In genomic region chr2:172560721-172561120, GRCh38 we compare ENCODE assay signal across 19 cellular contexts. TPM values are rescaled to one million over a fixed set of nuclear protein-coding genes. Genes with fewer than 3 reads are reported as not detected.
DNase-seq lines count a peak whose midpoint lies in the region; ATAC-seq, FAIRE-seq and TF ChIP-seq lines count a peak whose summit lies in the region.
"Had no signal": no experiment of that assay in that cellular context is flagged by ENCODE, and none has a peak within 500 bp of the region (broad histone marks: within the 10 kb centered on the region; RNA-seq: fewer than 3 reads in every experiment).

No MANE protein-coding gene starts in this region.

- H2AK5ac ChIP-seq in trophoblast cell (ENCODE audit: low read length), result no peak overlapping the region

- H3K79me1 ChIP-seq in trophoblast cell (ENCODE audit: low read length), result peaks cover 3% of the 10 kb centered on the region

- DNase-seq in DMS 273 (lab: John Stamatoyannopoulos, UW; ENCODE audit: unreplicated experiment) (peak; percentile 8), DMS 273 treated with DMSO at 0.1 percent for 48 hours (lab: John Stamatoyannopoulos, UW) (no peak), bronchial epithelial cell (ENCODE audit: low read depth) (peak; percentile 41), trophoblast cell (peak; percentile 55 to 77), cerebellar nuclear complex (lab: John Stamatoyannopoulos, UW) (no peak), NCI-H1436 treated with DMSO at 0.1 percent for 48 hours (lab: John Stamatoyannopoulos, UW) (no peak)
- no peak for DNase-seq in stimulated activated naive B cell treated with anti-CD40 and anti-IgM and Interleukin-4, amounts not matched to agents 10 μg/mL and 1 μg/mL and 100 μg/mL, for 72 hours
- DNase-seq: MG63, NCI-H1092, NCI-H146, NCI-H2029 treated with DMSO at 0.1 percent for 48 hours, NCI-H526 treated with DMSO at 0.1 percent for 48 hours, Peyer's patch, Right ventricle myocardium superior had no signal

- no CpG with 5 or more reads among the region's 2 CpGs for whole genome bisulfite sequencing in trophoblast cell (ENCODE audit: extremely low coverage, insufficient coverage, insufficient read length)

- H4K91ac ChIP-seq in trophoblast cell (ENCODE audit: low read depth, low read length), result no peak overlapping the region

- H3K9me3 ChIP-seq in Loucy (ENCODE audit: insufficient read depth, low read depth, low read length) (no peaks in the 10 kb centered on the region), trophoblast cell (ENCODE audit: insufficient read depth, low read depth, low read length) (peaks cover 2% of the 10 kb centered on the region)
- H3K9me3 ChIP-seq: MG63, Peyer's patch had no signal

- H3K36me3 ChIP-seq in Loucy (ENCODE audit: insufficient read depth, low read length), result peaks cover 12% of the 10 kb centered on the region; the same call in 1 of the 2 replicates
- peaks cover 8% of the 10 kb centered on the region for H3K36me3 ChIP-seq in bronchial epithelial cell (ENCODE audit: control insufficient read depth, insufficient read depth, low read length)
- peaks cover 0 to 2% of the 10 kb centered on the region in 2 experiments for H3K36me3 ChIP-seq in trophoblast cell (ENCODE audit: control insufficient read depth in 1 of 2, insufficient read depth in 2 of 2, low read length in 2 of 2)

- FAIRE-seq in bronchial epithelial cell (lab: Jason Lieb, UNC), result no peak
- FAIRE-seq: GM12891, H1 had no signal

- H3K4me2 ChIP-seq in Loucy (ENCODE audit: low read depth, low read length, poor library complexity, severe bottlenecking), result peak overlapping the region; percentile 52
- no peak overlapping the region for H3K4me2 ChIP-seq in trophoblast cell (ENCODE audit: low read length)

- H3K36me3 Mint-ChIP-seq in stimulated activated naive B cell treated with anti-CD40 and anti-IgM and Interleukin-4, amounts not matched to agents 10 μg/mL and 1 μg/mL and 100 μg/mL, for 72 hours, result peaks cover 9 to 18% of the 10 kb centered on the region in 2 donors

- H3K4me1 Mint-ChIP-seq in stimulated activated naive B cell treated with anti-CD40 and anti-IgM and Interleukin-4, amounts not matched to agents 10 μg/mL and 1 μg/mL and 100 μg/mL, for 72 hours, result peaks cover 5 to 19% of the 10 kb centered on the region in 2 donors

- H3K27ac Mint-ChIP-seq in stimulated activated naive B cell treated with anti-CD40 and anti-IgM and Interleukin-4, amounts not matched to agents 10 μg/mL and 1 μg/mL and 100 μg/mL, for 72 hours, result no peak overlapping the region
- H3K27ac Mint-ChIP-seq: CD14-positive monocyte had no signal

- no peak overlapping the region for H3K23ac ChIP-seq in trophoblast cell (ENCODE audit: low read length)

- H3K4me3 Mint-ChIP-seq in stimulated activated naive B cell treated with anti-CD40 and anti-IgM and Interleukin-4, amounts not matched to agents 10 μg/mL and 1 μg/mL and 100 μg/mL, for 72 hours, result no peak overlapping the region
- H3K4me3 Mint-ChIP-seq: CD14-positive monocyte had no signal

- no peak overlapping the region for H2BK12ac ChIP-seq in trophoblast cell (ENCODE audit: low read length)

- no peaks in the 10 kb centered on the region for H3K9me2 ChIP-seq in Loucy (replicated peaks; ENCODE audit: low read depth, low read length)

- H3K4me3 ChIP-seq in Loucy (ENCODE audit: low read length, poor library complexity, severe bottlenecking), result peak overlapping the region; percentile 38
- no peak overlapping the region for H3K4me3 ChIP-seq in bronchial epithelial cell (ENCODE audit: low read depth, low read length)
- no peak overlapping the region for H3K4me3 ChIP-seq in trophoblast cell (ENCODE audit: low read depth, low read length)
- H3K4me3 ChIP-seq: MG63, Peyer's patch had no signal

- no peak overlapping the region for H2BK120ac ChIP-seq in trophoblast cell (ENCODE audit: insufficient read depth, low read length, poor library complexity)

- no peak overlapping the region for H2AFZ ChIP-seq in Loucy (ENCODE audit: low read length)
- no peak overlapping the region for H2AFZ ChIP-seq in trophoblast cell (ENCODE audit: insufficient read depth, low read length, poor library complexity)

- peaks cover 20% of the 10 kb centered on the region for H4K20me1 ChIP-seq in Loucy (ENCODE audit: insufficient read depth, low read length, poor library complexity, severe bottlenecking)

- TF ChIP-seq CTCF in Loucy (conservative IDR thresholded peaks at IDR 0.05; ENCODE audit: low read length), result no peak
- no peak for TF ChIP-seq CTCF in bronchial epithelial cell (IDR thresholded peaks at IDR 0.05; ENCODE audit: insufficient read depth, low read length, severe bottlenecking)

- no peak overlapping the region for H4K12ac ChIP-seq in trophoblast cell (ENCODE audit: low read depth, low read length)

- no peak overlapping the region for H3K14ac ChIP-seq in trophoblast cell (ENCODE audit: low read length)

- no peaks in the 10 kb centered on the region for H3K27me3 Mint-ChIP-seq in stimulated activated naive B cell treated with anti-CD40 and anti-IgM and Interleukin-4, amounts not matched to agents 10 μg/mL and 1 μg/mL and 100 μg/mL, for 72 hours

- no peaks in the 10 kb centered on the region for H3K4me1 ChIP-seq in Loucy (ENCODE audit: insufficient read depth, low read length, poor library complexity, severe bottlenecking)
- H3K4me1 ChIP-seq in trophoblast cell (ENCODE audit: control insufficient read depth in 1 of 2, insufficient read depth in 2 of 2, low read length in 2 of 2), result peaks cover 0 to 7% of the 10 kb centered on the region in 2 experiments

- no peak for ATAC-seq in stimulated activated naive B cell treated with anti-CD40 and anti-IgM and Interleukin-4, amounts not matched to agents 10 μg/mL and 1 μg/mL and 100 μg/mL, for 72 hours (replicated peaks)

- no peak overlapping the region for H2BK5ac ChIP-seq in trophoblast cell (ENCODE audit: low read depth, low read length, poor library complexity)

- no peak overlapping the region for H4K8ac ChIP-seq in trophoblast cell (ENCODE audit: low read depth, low read length)

- H3K27me3 ChIP-seq in Loucy (ENCODE audit: insufficient read depth, low read length, poor library complexity, severe bottlenecking), result no peaks in the 10 kb centered on the region
- no peaks in the 10 kb centered on the region for H3K27me3 ChIP-seq in bronchial epithelial cell (ENCODE audit: control insufficient read depth, insufficient read depth, low read length)
- no peaks in the 10 kb centered on the region for H3K27me3 ChIP-seq in trophoblast cell (ENCODE audit: insufficient read depth, low read length)
- H3K27me3 ChIP-seq: MG63, Peyer's patch had no signal

- H3F3A ChIP-seq in Loucy (ENCODE audit: low read depth), result no peaks in the 10 kb centered on the region

- H3K79me2 ChIP-seq in Loucy (ENCODE audit: insufficient read depth, low read length) (peaks cover 49% of the 10 kb centered on the region), trophoblast cell (ENCODE audit: control insufficient read depth, insufficient read depth, low read length, poor library complexity) (no peaks in the 10 kb centered on the region)

- no peak overlapping the region for H3K18ac ChIP-seq in trophoblast cell (ENCODE audit: low read length)

- no peaks in the 10 kb centered on the region for H3K9me3 Mint-ChIP-seq in stimulated activated naive B cell treated with anti-CD40 and anti-IgM and Interleukin-4, amounts not matched to agents 10 μg/mL and 1 μg/mL and 100 μg/mL, for 72 hours
- H3K9me3 Mint-ChIP-seq: CD14-positive monocyte had no signal

- no peak overlapping the region for H3K27ac ChIP-seq in trophoblast cell (ENCODE audit: low read depth, low read length)
- H3K27ac ChIP-seq: 22Rv1, Peyer's patch had no signal

- H3K4ac ChIP-seq in trophoblast cell (ENCODE audit: low read depth, low read length), result no peak overlapping the region

- H3K9ac ChIP-seq in Loucy (ENCODE audit: low read depth, low read length, poor library complexity, severe bottlenecking) (no peak overlapping the region), trophoblast cell (ENCODE audit: low read length) (no peak overlapping the region)

RNA-seq across cellular contexts. Expression of gene PDK1, which starts 4.8 kb away (rescaled TPM):
- total RNA-seq in bronchial epithelial cell, result 15.2 and 18.4 TPM in 2 replicates
- polyA plus RNA-seq in trophoblast cell (2013), result 9.7 and 10.4 TPM in 2 replicates

Comparison
In these comparisons a context has a peak if more than half of its experiments do, and no peak if none do; other contexts are left out.
1. DNase-seq: peak in DMS 273 (single experiment), bronchial epithelial cell (single experiment) and trophoblast cell (2 of 2); none in DMS 273 treated with DMSO at 0.1 percent for 48 hours (single experiment), cerebellar nuclear complex (0 of 2), stimulated activated naive B cell treated with anti-CD40 and anti-IgM and Interleukin-4, amounts not matched to agents 10 μg/mL and 1 μg/mL and 100 μg/mL, for 72 hours (single experiment) and NCI-H1436 treated with DMSO at 0.1 percent for 48 hours (single experiment).